Comparison of ENCODE assay signal across 11 cellular contexts in the genomic region with DNA sequence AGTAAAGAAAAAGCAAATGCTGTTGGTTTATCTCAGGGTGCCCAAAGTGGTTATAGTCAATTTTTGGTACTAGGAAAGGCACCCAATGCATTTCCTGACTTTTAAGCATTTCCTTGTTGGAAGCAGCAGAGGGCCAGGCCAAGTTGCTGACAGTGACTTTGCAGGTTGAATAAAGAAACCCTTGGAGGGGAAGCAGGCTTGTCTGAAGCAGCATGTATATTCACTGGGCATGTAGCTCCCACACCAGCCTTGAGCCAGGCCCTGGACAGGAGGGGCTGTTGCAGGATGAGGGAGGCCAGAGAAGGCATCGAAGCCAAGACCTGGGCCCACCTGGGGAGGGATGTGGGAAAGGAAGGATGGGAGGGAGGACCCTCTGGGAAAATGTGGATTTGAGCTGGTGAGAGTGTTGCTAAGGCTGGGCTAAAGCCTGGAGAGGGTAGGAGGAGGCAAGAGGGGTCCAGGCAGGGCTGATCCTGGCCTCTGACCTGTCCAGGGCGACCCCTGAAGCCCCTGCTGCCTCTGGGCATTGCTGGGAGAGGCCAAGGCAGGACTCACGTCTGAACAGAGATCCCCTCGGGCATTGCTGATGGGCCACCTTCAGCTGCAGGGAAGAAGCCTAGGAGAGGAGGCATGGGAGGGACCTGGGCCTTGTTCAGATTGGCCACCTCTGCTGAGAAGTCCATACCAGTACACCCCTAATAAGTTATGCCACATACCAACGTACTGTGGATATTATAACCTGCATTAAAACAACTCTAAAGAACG.
DNase-seq lines count a peak whose midpoint lies in the region; ATAC-seq and TF ChIP-seq lines count a peak whose summit lies in the region.
"Had no signal": no experiment of that assay in that cellular context is flagged by ENCODE, and none has a peak within 500 bp of the region (broad histone marks: within the 10 kb centered on the region; RNA-seq: fewer than 3 reads in every experiment).

No MANE protein-coding gene starts in this region.

- WGBS in thyroid gland, 2 donors: 85 to 89% methylated on average over 6 of the region's 6 CpGs

- no peaks in the 10 kb centered on the region for H3K9me3 ChIP-seq in lower lobe of right lung
- no peaks in the 10 kb centered on the region for H3K9me3 ChIP-seq in thyroid gland

- H3K27me3 ChIP-seq in lower lobe of right lung (ENCODE audit: low read depth) (no peaks in the 10 kb centered on the region), thyroid gland (no peaks in the 10 kb centered on the region)

- peak overlapping the region; percentile 78 for H3K27ac ChIP-seq in angular gyrus (ENCODE audit: low read depth, low read length)
- peak overlapping the region; percentile 79 for H3K27ac ChIP-seq in lower lobe of right lung
- H3K27ac ChIP-seq in thyroid gland: peak overlapping the region in 2 of 3 donors; percentile 63 to 75

- H3K27me3 Mint-ChIP-seq in activated CD8-positive, alpha-beta T cell treated with anti-CD3 and anti-CD28 coated beads for 36 hours: no peaks in the 10 kb centered on the region
- H3K27me3 Mint-ChIP-seq in activated CD8-positive, alpha-beta T cell treated with anti-CD3 and anti-CD28 coated beads, Interleukin-2, amount 10 ng/mL, durations not matched to agents 7 days and 5 days (ENCODE audit: low read depth): peaks cover 3% of the 10 kb centered on the region
- H3K27me3 Mint-ChIP-seq: activated naive CD8-positive, alpha-beta T cell treated with anti-CD3 and anti-CD28 coated beads, Interleukin-2, amount 10 ng/mL, durations not matched to agents 7 days and 5 days had no signal

- peaks cover 16% of the 10 kb centered on the region for H3K36me3 Mint-ChIP-seq in activated CD8-positive, alpha-beta T cell treated with anti-CD3 and anti-CD28 coated beads for 36 hours (ENCODE audit: low read depth)
- H3K36me3 Mint-ChIP-seq in activated CD8-positive, alpha-beta T cell treated with anti-CD3 and anti-CD28 coated beads, Interleukin-2, amount 10 ng/mL, durations not matched to agents 7 days and 5 days (ENCODE audit: low read depth): peaks cover 37% of the 10 kb centered on the region

- TF ChIP-seq CTCF in activated CD8-positive, alpha-beta T cell treated with anti-CD3 and anti-CD28 coated beads for 36 hours (IDR thresholded peaks at IDR 0.05): no peak
- TF ChIP-seq CTCF in lower lobe of right lung (IDR thresholded peaks at IDR 0.05): no peak
- TF ChIP-seq CTCF in thyroid gland (IDR thresholded peaks at IDR 0.05): no peak

- H3K27ac Mint-ChIP-seq in activated CD8-positive, alpha-beta T cell treated with anti-CD3 and anti-CD28 coated beads for 36 hours: peak overlapping the region; percentile 5
- no peak overlapping the region for H3K27ac Mint-ChIP-seq in activated CD8-positive, alpha-beta T cell treated with anti-CD3 and anti-CD28 coated beads, Interleukin-2, amount 10 ng/mL, durations not matched to agents 7 days and 5 days

- no peak overlapping the region for H3K4me3 ChIP-seq in lower lobe of right lung
- H3K4me3 ChIP-seq in thyroid gland (replicated peaks in 1 of 3): no peak overlapping the region

- H3K4me1 ChIP-seq in lower lobe of right lung (peaks cover 88% of the 10 kb centered on the region), thyroid gland (peaks cover 38 to 88% of the 10 kb centered on the region in 2 donors)

- CTCF ChIA-PET in activated CD8-positive, alpha-beta T cell treated with anti-CD3 and anti-CD28 coated beads for 36 hours (lab: Charles Lee): no interaction called here
- CTCF ChIA-PET in activated CD8-positive, alpha-beta T cell treated with anti-CD3 and anti-CD28 coated beads, Interleukin-2, amount 10 ng/mL, durations not matched to agents 7 days and 5 days (lab: Charles Lee): no interaction called here

- no peak for TF ChIP-seq POLR2A in thyroid gland (IDR thresholded peaks at IDR 0.05)

- H3K9me3 Mint-ChIP-seq in activated CD8-positive, alpha-beta T cell treated with anti-CD3 and anti-CD28 coated beads for 36 hours: no peaks in the 10 kb centered on the region
- H3K9me3 Mint-ChIP-seq in activated CD8-positive, alpha-beta T cell treated with anti-CD3 and anti-CD28 coated beads, Interleukin-2, amount 10 ng/mL, durations not matched to agents 7 days and 5 days (ENCODE audit: insufficient read depth): no peaks in the 10 kb centered on the region
- H3K9me3 Mint-ChIP-seq: activated naive CD8-positive, alpha-beta T cell treated with anti-CD3 and anti-CD28 coated beads, Interleukin-2, amount 10 ng/mL, durations not matched to agents 7 days and 5 days had no signal

- no peak for ATAC-seq in activated CD8-positive, alpha-beta T cell treated with anti-CD3 and anti-CD28 coated beads for 36 hours
- ATAC-seq in activated CD8-positive, alpha-beta T cell treated with anti-CD3 and anti-CD28 coated beads, Interleukin-2, amount 10 ng/mL, durations not matched to agents 7 days and 5 days: no peak
- ATAC-seq in lower lobe of right lung: no peak
- no peak for ATAC-seq in GM21360 (IDR thresholded peaks at IDR 0.05; ENCODE audit: unreplicated experiment)

- peaks cover 25% of the 10 kb centered on the region for H3K4me1 Mint-ChIP-seq in activated CD8-positive, alpha-beta T cell treated with anti-CD3 and anti-CD28 coated beads for 36 hours (ENCODE audit: low read depth)
- H3K4me1 Mint-ChIP-seq in activated CD8-positive, alpha-beta T cell treated with anti-CD3 and anti-CD28 coated beads, Interleukin-2, amount 10 ng/mL, durations not matched to agents 7 days and 5 days (ENCODE audit: low read depth): peaks cover 28% of the 10 kb centered on the region

- H3K4me3 Mint-ChIP-seq in activated CD8-positive, alpha-beta T cell treated with anti-CD3 and anti-CD28 coated beads for 36 hours: no peak overlapping the region
- no peak overlapping the region for H3K4me3 Mint-ChIP-seq in activated CD8-positive, alpha-beta T cell treated with anti-CD3 and anti-CD28 coated beads, Interleukin-2, amount 10 ng/mL, durations not matched to agents 7 days and 5 days
- H3K4me3 Mint-ChIP-seq: activated naive CD8-positive, alpha-beta T cell treated with anti-CD3 and anti-CD28 coated beads, Interleukin-2, amount 10 ng/mL, durations not matched to agents 7 days and 5 days had no signal

- intact Hi-C loops in activated CD8-positive, alpha-beta T cell treated with anti-CD3 and anti-CD28 coated beads for 36 hours (cut with micrococcal nuclease): no loop called here
- intact Hi-C loops in lower lobe of right lung (cut with DNase I): no loop called here
- intact Hi-C loops in thyroid gland (cut with DNase I): no loop called here

- H3K36me3 ChIP-seq in lower lobe of right lung (peaks cover 14% of the 10 kb centered on the region), thyroid gland (peaks cover 5 to 7% of the 10 kb centered on the region in 2 donors)

- POLR2A ChIA-PET in activated CD8-positive, alpha-beta T cell treated with anti-CD3 and anti-CD28 coated beads for 36 hours (lab: Charles Lee): interaction anchor here (1.1 kb wide), 1 partner anchor 52 kb away, joined by 3 read pairs; no protein-coding TSS in a partner anchor
- POLR2A ChIA-PET in activated CD8-positive, alpha-beta T cell treated with anti-CD3 and anti-CD28 coated beads, Interleukin-2, amount 10 ng/mL, durations not matched to agents 7 days and 5 days (lab: Charles Lee): interaction anchor here (0.6 kb wide), 1 partner anchor 25 kb away, joined by 3 read pairs; no protein-coding TSS in a partner anchor

- no peak for DNase-seq in activated CD8-positive, alpha-beta T cell treated with anti-CD3 and anti-CD28 coated beads for 36 hours
- DNase-seq in activated CD8-positive, alpha-beta T cell treated with anti-CD3 and anti-CD28 coated beads, Interleukin-2, amount 10 ng/mL, durations not matched to agents 7 days and 5 days: no peak
- DNase-seq in lower lobe of right lung: no peak
- DNase-seq in thyroid gland: no peak
- no peak for DNase-seq in NAMALWA (ENCODE audit: low spot score)
- no peak for DNase-seq in OCI-M2 (lab: John Stamatoyannopoulos, UW; ENCODE audit: unreplicated experiment)
- DNase-seq: activated naive CD8-positive, alpha-beta T cell treated with anti-CD3 and anti-CD28 coated beads, Interleukin-2, amount 10 ng/mL, durations not matched to agents 7 days and 5 days; NCI-H345; occipital lobe had no signal
